Comparison of ENCODE assay signal across 20 cellular contexts in genomic region chr2:3913252-3913651, GRCh38.
DNase-seq lines count a peak whose midpoint lies in the region; ATAC-seq, FAIRE-seq and TF ChIP-seq lines count a peak whose summit lies in the region.
"Had no signal": no experiment of that assay in that cellular context is flagged by ENCODE, and none has a peak within 500 bp of the region (broad histone marks: within the 10 kb centered on the region; RNA-seq: fewer than 3 reads in every experiment).

No MANE protein-coding gene starts in this region.

- no peak for FAIRE-seq in HepG2 (lab: Jason Lieb, UNC)
- peak; percentile 47 for FAIRE-seq in endothelial cell of umbilical vein (lab: Jason Lieb, UNC)

- peaks cover 22% of the 10 kb centered on the region for H3F3A ChIP-seq in neural progenitor cell (ENCODE audit: low read depth)

- dilution Hi-C loops in endothelial cell of umbilical vein (cut with MboI; ENCODE audit: extremely low pct_ligation_motif_present, low sequenced_read_pairs): no loop called here

- no peak overlapping the region for H3K4me3 ChIP-seq in right lobe of liver
- no peak overlapping the region for H3K4me3 ChIP-seq in HepG2 (replicated peaks in 1 of 3; ENCODE audit: insufficient read depth in 1 of 3, low read depth in 2 of 3, low read length in 3 of 3)
- peak overlapping the region in 2 of 3 experiments; percentile 8 to 63 for H3K4me3 ChIP-seq in endothelial cell of umbilical vein (replicated peaks in 1 of 3; ENCODE audit: insufficient read depth in 1 of 3, low read depth in 1 of 3, low read length in 3 of 3)
- no peak overlapping the region for H3K4me3 ChIP-seq in neural progenitor cell
- H3K4me3 ChIP-seq: HAP-1 had no signal

- no peak for TF ChIP-seq RAD21 in HepG2 (CRISPR knock-in tag; IDR thresholded peaks at IDR 0.05)

- intact Hi-C loops in right lobe of liver (cut with DNase I): no loop called here
- intact Hi-C loops in HepG2 (cut with micrococcal nuclease; ENCODE audit: unreplicated experiment): no loop called here
- intact Hi-C loops in endothelial cell of umbilical vein (cut with micrococcal nuclease): no loop called here

- H3K9ac ChIP-seq in HepG2 (ENCODE audit: insufficient read depth, low read depth, low read length) (no peak overlapping the region), endothelial cell of umbilical vein (replicated peaks; ENCODE audit: extremely low read depth, insufficient read depth, low read length) (peak overlapping the region; percentile 55), neural progenitor cell (no peak overlapping the region)

- no peaks in the 10 kb centered on the region for H3K9me3 ChIP-seq in right lobe of liver
- H3K9me3 ChIP-seq in HepG2 (ENCODE audit: low read length): peaks cover 14% of the 10 kb centered on the region
- no peaks in the 10 kb centered on the region for H3K9me3 ChIP-seq in endothelial cell of umbilical vein (replicated peaks; ENCODE audit: control insufficient read depth, insufficient read depth, low read length)
- peaks cover 4% of the 10 kb centered on the region for H3K9me3 ChIP-seq in neural progenitor cell (ENCODE audit: low read depth)
- H3K9me3 ChIP-seq: HAP-1 had no signal

- CTCF ChIA-PET in HepG2 (lab: Yijun Ruan, JAX; ENCODE audit: low intra/inter-chr PET ratio, low total read pairs): no interaction called here
- CTCF ChIA-PET in endothelial cell of umbilical vein (lab: Charles Lee): no interaction called here

- ATAC-seq in right lobe of liver (peak in 3 of 4 donors; percentile 16 to 40 (median 37)), HepG2 (no peak)

- TF ChIP-seq CTCF in right lobe of liver (IDR thresholded peaks at IDR 0.05) (no peak), HepG2 (CRISPR knock-in tag; IDR thresholded peaks at IDR 0.05) (no peak), endothelial cell of umbilical vein (IDR thresholded peaks at IDR 0.05; ENCODE audit: extremely low read depth in 1 of 2, insufficient read depth in 1 of 2, low read depth in 1 of 2, low read length in 2 of 2) (no peak), neural progenitor cell (IDR thresholded peaks at IDR 0.05) (no peak), glutamatergic neuron (IDR thresholded peaks at IDR 0.05; ENCODE audit: partially characterized antibody, unreplicated experiment) (no peak)

- POLR2A ChIA-PET in HepG2 (lab: Yijun Ruan, JAX): no interaction called here
- POLR2A ChIA-PET in endothelial cell of umbilical vein (lab: Charles Lee): no interaction called here

- no peaks in the 10 kb centered on the region for H4K20me1 ChIP-seq in HepG2 (ENCODE audit: insufficient read depth, low read length)
- no peaks in the 10 kb centered on the region for H4K20me1 ChIP-seq in endothelial cell of umbilical vein (replicated peaks; ENCODE audit: control insufficient read depth, extremely low read depth, insufficient read depth, low read length)
- no peaks in the 10 kb centered on the region for H4K20me1 ChIP-seq in neural progenitor cell (ENCODE audit: low read depth)

- H3K4me3 Mint-ChIP-seq in neural progenitor cell (peak overlapping the region; percentile 46), glutamatergic neuron (ENCODE audit: unreplicated experiment) (no peak overlapping the region)
- H3K4me3 Mint-ChIP-seq: CD4-positive, CD25-positive, alpha-beta regulatory T cell; IgD-negative memory B cell had no signal

- H3K27ac ChIP-seq in right lobe of liver (no peak overlapping the region), HepG2 (ENCODE audit: extremely low read length, insufficient read depth, low read length) (no peak overlapping the region), endothelial cell of umbilical vein (ENCODE audit: insufficient read depth, low read depth, low read length) (no peak overlapping the region), neural progenitor cell (peak overlapping the region; percentile 96)

- H3K79me2 ChIP-seq in HepG2 (ENCODE audit: insufficient read depth, low read length) (no peaks in the 10 kb centered on the region), endothelial cell of umbilical vein (ENCODE audit: control insufficient read depth, insufficient read depth, low read length) (no peaks in the 10 kb centered on the region), neural progenitor cell (ENCODE audit: low read depth) (no peaks in the 10 kb centered on the region)

- H3K4me1 Mint-ChIP-seq in neural progenitor cell: peaks cover 59% of the 10 kb centered on the region
- H3K4me1 Mint-ChIP-seq in glutamatergic neuron (ENCODE audit: low read depth, unreplicated experiment): no peaks in the 10 kb centered on the region
- H3K4me1 Mint-ChIP-seq: CD4-positive, CD25-positive, alpha-beta regulatory T cell; IgD-negative memory B cell had no signal

- WGBS in right lobe of liver (ENCODE audit: insufficient coverage, low coverage, low lambda C conversion rate, missing lambda C conversion rate): 42% methylated on average over 11 of the region's 11 CpGs
- 25% methylated on average over 11 of the region's 11 CpGs for WGBS in HepG2 (ENCODE audit: low lambda C conversion rate)

- H3K9me1 ChIP-seq in endothelial cell of umbilical vein (replicated peaks; ENCODE audit: control insufficient read depth, extremely low read depth, insufficient read depth, low read length): no peaks in the 10 kb centered on the region

- TF ChIP-seq POLR2A in right lobe of liver (IDR thresholded peaks at IDR 0.05): no peak
- no peak for TF ChIP-seq POLR2A in HepG2 (IDR thresholded peaks at IDR 0.05; ENCODE audit: insufficient read depth in 1 of 2, low read depth in 2 of 2, low read length in 2 of 2)
- TF ChIP-seq POLR2A in endothelial cell of umbilical vein (IDR thresholded peaks at IDR 0.05; ENCODE audit: low read depth, low read length): no peak

- no peaks in the 10 kb centered on the region for H3K36me3 ChIP-seq in right lobe of liver
- no peaks in the 10 kb centered on the region for H3K36me3 ChIP-seq in HepG2 (replicated peaks in 1 of 2; ENCODE audit: control insufficient read depth in 1 of 2, insufficient read depth in 2 of 2, low read length in 2 of 2)
- no peaks in the 10 kb centered on the region for H3K36me3 ChIP-seq in endothelial cell of umbilical vein (ENCODE audit: control insufficient read depth in 2 of 2, extremely low read depth in 1 of 2, insufficient read depth in 2 of 2, low read length in 2 of 2)
- H3K36me3 ChIP-seq in neural progenitor cell: no peaks in the 10 kb centered on the region
- H3K36me3 ChIP-seq: HAP-1 had no signal

- H3K4me2 ChIP-seq in HepG2 (ENCODE audit: low read depth, low read length): no peak overlapping the region
- H3K4me2 ChIP-seq in endothelial cell of umbilical vein (ENCODE audit: insufficient read depth, low read length): peak overlapping the region; percentile 90
- H3K4me2 ChIP-seq in neural progenitor cell: peak overlapping the region; percentile 63

- in situ Hi-C loops in HepG2 (cut with HindIII; ENCODE audit: extremely low pct_ligation_motif_present, low pct_unique_long_range_greater_than_20kb): no loop called here

- DNase-seq in right lobe of liver: no peak
- no peak for DNase-seq in HepG2 (ENCODE audit: low spot score)
- peak; percentile 36 for DNase-seq in endothelial cell of umbilical vein (ENCODE audit: low read depth, low spot score)
- DNase-seq in neural progenitor cell (ENCODE audit: low spot score): no peak
- DNase-seq in NCI-H2196 treated with DMSO at 0.1 percent for 48 hours (lab: John Stamatoyannopoulos, UW; ENCODE audit: unreplicated experiment): no peak
- DNase-seq in activated CD8-positive, alpha-beta memory T cell treated with anti-CD3 and anti-CD28 coated beads, Interleukin-2, amount 50 U/mL, for 4 hours: no peak
- DNase-seq in LoVo (ENCODE audit: low spot score): no peak
- no peak for DNase-seq in glutamatergic neuron
- DNase-seq: ACHN; Calu3; CD4-positive, CD25-positive, alpha-beta regulatory T cell; DMS53; Kasumi-1; NCI-H1105 treated with DMSO at 0.1 percent for 48 hours; NCI-H187; NCI-H446 treated with DMSO at 0.1 percent for 48 hours; NK-92 treated with Interleukin-12 subunit alpha and Interleukin-12 subunit beta, amount 100 ng/mL, for 24 hours; OCI-M1 had no signal

- no peaks in the 10 kb centered on the region for H3K27me3 ChIP-seq in right lobe of liver
- peaks cover 0 to 31% of the 10 kb centered on the region in 2 experiments; a peak in 3 of 5 replicates for H3K27me3 ChIP-seq in HepG2 (ENCODE audit: control insufficient read depth in 1 of 2, insufficient read depth in 2 of 2, low read length in 2 of 2)
- H3K27me3 ChIP-seq in endothelial cell of umbilical vein (ENCODE audit: control insufficient read depth in 2 of 2, insufficient read depth in 2 of 2, low read length in 2 of 2): no peaks in the 10 kb centered on the region
- H3K27me3 ChIP-seq in neural progenitor cell: no peaks in the 10 kb centered on the region

- H3K4me1 ChIP-seq in right lobe of liver (no peaks in the 10 kb centered on the region), HepG2 (ENCODE audit: insufficient read depth, low read length) (no peaks in the 10 kb centered on the region), endothelial cell of umbilical vein (ENCODE audit: control insufficient read depth, extremely low read depth, insufficient read depth, low read length) (peaks cover 18% of the 10 kb centered on the region), neural progenitor cell (peaks cover 43% of the 10 kb centered on the region)
- H3K4me1 ChIP-seq: HAP-1 had no signal

- TF ChIP-seq EP300 in HepG2 (IDR thresholded peaks at IDR 0.05; ENCODE audit: low read depth in 2 of 2, low read length in 2 of 2): no peak
- no peak for TF ChIP-seq EP300 in HepG2 (CRISPR knock-in tag; IDR thresholded peaks at IDR 0.05; ENCODE audit: borderline replicate concordance)

- BruUV-seq in HepG2 (replicated peaks; lab: Mats Ljungman, UMichigan) (no TSS peak), endothelial cell of umbilical vein (replicated peaks; lab: Mats Ljungman, UMichigan) (no TSS peak)

- peak overlapping the region; percentile 97 for H3K27ac Mint-ChIP-seq in neural progenitor cell
- H3K27ac Mint-ChIP-seq in glutamatergic neuron (ENCODE audit: unreplicated experiment): no peak overlapping the region
- H3K27ac Mint-ChIP-seq: CD4-positive, CD25-positive, alpha-beta regulatory T cell; IgD-negative memory B cell had no signal

- peaks cover 33% of the 10 kb centered on the region for H3K9me3 Mint-ChIP-seq in neural progenitor cell
- peaks cover 3% of the 10 kb centered on the region for H3K9me3 Mint-ChIP-seq in glutamatergic neuron (ENCODE audit: unreplicated experiment)

- H3K27me3 Mint-ChIP-seq in neural progenitor cell (ENCODE audit: insufficient read depth, low read depth): peaks cover 10% of the 10 kb centered on the region
- H3K27me3 Mint-ChIP-seq in glutamatergic neuron (ENCODE audit: unreplicated experiment): peaks cover 3% of the 10 kb centered on the region
- H3K27me3 Mint-ChIP-seq: CD4-positive, CD25-positive, alpha-beta regulatory T cell had no signal

- H3K36me3 Mint-ChIP-seq in neural progenitor cell (peaks cover 9% of the 10 kb centered on the region), glutamatergic neuron (ENCODE audit: unreplicated experiment) (peaks cover 9% of the 10 kb centered on the region)
- H3K36me3 Mint-ChIP-seq: CD4-positive, CD25-positive, alpha-beta regulatory T cell had no signal

- H2AFZ ChIP-seq in HepG2 (ENCODE audit: low read length) (no peak overlapping the region), endothelial cell of umbilical vein (ENCODE audit: low read depth, low read length) (peak overlapping the region; percentile 64), neural progenitor cell (replicated peaks) (peak overlapping the region; percentile 31)

TF ChIP-seq in endothelial cell of umbilical vein, 7 proteins besides CTCF, POLR2A, EP300 and RAD21 (continues in another document):
- TF ChIP-seq EZH2 (IDR thresholded peaks at IDR 0.05; ENCODE audit: borderline replicate concordance, low read depth, low read length, severe bottlenecking): no peak

Comparison
In these comparisons a context has a peak if more than half of its experiments do, and no peak if none do; other contexts are left out.
1. H3K4me3 ChIP-seq: peak in endothelial cell of umbilical vein (2 of 3); none in right lobe of liver (0 of 3), HepG2 (0 of 3) and neural progenitor cell (single experiment).